Comparison of ENCODE assay signal across 19 cellular contexts in the genomic region with DNA sequence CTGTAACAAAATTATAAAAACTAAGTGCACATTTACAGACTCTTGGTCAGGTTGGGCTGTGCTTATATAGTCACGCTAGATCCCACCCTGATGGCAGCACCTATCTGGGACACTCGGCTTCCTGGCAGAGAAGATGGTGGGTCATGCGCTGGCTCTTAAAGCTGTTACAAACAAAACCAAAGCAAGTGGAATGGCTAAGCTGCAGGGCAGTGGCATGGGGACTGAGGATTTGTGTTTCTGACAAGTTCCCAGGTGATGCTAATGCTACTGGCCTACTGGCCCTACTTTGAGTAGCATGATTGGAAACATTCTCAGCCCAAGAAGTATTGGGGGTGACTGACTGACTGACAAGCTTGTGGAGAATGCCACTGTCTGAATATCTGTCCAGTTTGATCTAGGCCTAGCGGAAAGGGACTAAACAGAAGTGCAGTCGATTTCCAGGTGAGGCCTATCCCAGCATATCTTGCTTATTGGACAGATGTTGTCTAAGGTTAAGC. TPM values are rescaled to one million over a fixed set of nuclear protein-coding genes. Genes with fewer than 3 reads are reported as not detected.
DNase-seq lines count a peak whose midpoint lies in the region; ATAC-seq, FAIRE-seq and TF ChIP-seq lines count a peak whose summit lies in the region.
"Had no signal": no experiment of that assay in that cellular context is flagged by ENCODE, and none has a peak within 500 bp of the region (broad histone marks: within the 10 kb centered on the region; RNA-seq: fewer than 3 reads in every experiment).

No MANE protein-coding gene starts in this region.

- ATAC-seq in RWPE2 (ENCODE audit: low read depth) (peak; percentile 39), lower lobe of right lung (no peak)
- ATAC-seq: activated T-helper 17 cell treated with anti-CD3 and anti-CD28 coated beads, Interleukin-2, amount 50 U/mL, for 72 hours; foreskin keratinocyte; left lobe of liver had no signal

- no peaks in the 10 kb centered on the region for H3K9me3 ChIP-seq in RWPE2 (ENCODE audit: severe bottlenecking)
- H3K9me3 ChIP-seq in lower lobe of right lung: no peaks in the 10 kb centered on the region
- H3K9me3 ChIP-seq: adrenal gland, MG63, pancreas had no signal

- H3K4me3 ChIP-seq in RWPE2 (ENCODE audit: severe bottlenecking): no peak overlapping the region
- no peak overlapping the region for H3K4me3 ChIP-seq in lower lobe of right lung
- H3K4me3 ChIP-seq: adrenal gland, MG63, pancreas had no signal

- H3K27me3 ChIP-seq in RWPE2 (ENCODE audit: insufficient read depth, poor library complexity, severe bottlenecking): no peaks in the 10 kb centered on the region
- no peaks in the 10 kb centered on the region for H3K27me3 ChIP-seq in lower lobe of right lung (ENCODE audit: low read depth)
- H3K27me3 ChIP-seq: adrenal gland, foreskin keratinocyte, MG63, pancreas had no signal

- H3K27ac ChIP-seq in RWPE2 (ENCODE audit: poor library complexity, severe bottlenecking) (no peak overlapping the region), lower lobe of right lung (peak overlapping the region; percentile 67)
- H3K27ac ChIP-seq: foreskin keratinocyte had no signal

- H3K36me3 ChIP-seq in RWPE2 (ENCODE audit: low read depth): peaks cover 47% of the 10 kb centered on the region
- H3K36me3 ChIP-seq in lower lobe of right lung: peaks cover 54% of the 10 kb centered on the region

- H3K4me1 ChIP-seq in RWPE2 (ENCODE audit: insufficient read depth, poor library complexity, severe bottlenecking) (no peaks in the 10 kb centered on the region), lower lobe of right lung (peaks cover 15% of the 10 kb centered on the region)
- H3K4me1 ChIP-seq: adrenal gland, foreskin keratinocyte had no signal

- FAIRE-seq in frontal cortex (lab: Jason Lieb, UNC): no peak
- FAIRE-seq: A204.1, H54, pancreas, small intestine had no signal

- DNase-seq in NCI-H82 (lab: John Stamatoyannopoulos, UW): peak; percentile 23
- DNase-seq in NCI-H82 treated with DMSO at 0.1 percent for 48 hours (lab: John Stamatoyannopoulos, UW; ENCODE audit: unreplicated experiment): no peak
- no peak for DNase-seq in RWPE2 (ENCODE audit: low spot score)
- no peak for DNase-seq in lower lobe of right lung
- DNase-seq in frontal cortex (ENCODE audit: low spot score in 2 of 2): no peak
- DNase-seq in ACHN: no peak
- DNase-seq: activated CD4-positive, alpha-beta T cell treated with anti-CD3 and anti-CD28 coated beads, Interleukin-2, amount 50 U/mL, for 4 hours; adrenal gland; CD4-positive, CD25-positive, alpha-beta regulatory T cell; central memory CD4-positive, alpha-beta T cell; foreskin keratinocyte; MG63; NCI-H1694 treated with DMSO at 0.1 percent for 48 hours; pancreas; small intestine had no signal

- in situ Hi-C loops in ACHN (cut with HindIII; ENCODE audit: low pct_ligation_motif_present, low pct_unique_long_range_greater_than_20kb, low sequenced_read_pairs): no loop called here

- no peak for TF ChIP-seq CTCF in RWPE2 (IDR thresholded peaks at IDR 0.05; ENCODE audit: poor library complexity, severe bottlenecking)
- no peak for TF ChIP-seq CTCF in lower lobe of right lung (IDR thresholded peaks at IDR 0.05)

- intact Hi-C loops in lower lobe of right lung (cut with DNase I): no loop called here

RNA-seq across cellular contexts. Expression of a gene that starts 8.3 kb away (rescaled TPM):
- total RNA-seq in lower lobe of right lung (388 TPM), frontal cortex (230 TPM)

RNA-seq across cellular contexts. Expression of a gene that starts 57.9 kb away (rescaled TPM):
- total RNA-seq in lower lobe of right lung: 0.74 TPM
- 0.82 TPM for total RNA-seq in frontal cortex
- total RNA-seq: CD4-positive, CD25-positive, alpha-beta regulatory T cell; left lobe of liver had no signal

RNA-seq across cellular contexts. Expression of a gene that starts 58.9 kb away (rescaled TPM):
- 26.7 TPM for total RNA-seq in lower lobe of right lung
- total RNA-seq in frontal cortex: 38.7 TPM

RNA-seq across cellular contexts. Expression of a gene that starts 59.0 kb away (rescaled TPM):
- 12.8 TPM for total RNA-seq in lower lobe of right lung
- total RNA-seq in frontal cortex: 31.4 TPM
